In the genomic region with DNA sequence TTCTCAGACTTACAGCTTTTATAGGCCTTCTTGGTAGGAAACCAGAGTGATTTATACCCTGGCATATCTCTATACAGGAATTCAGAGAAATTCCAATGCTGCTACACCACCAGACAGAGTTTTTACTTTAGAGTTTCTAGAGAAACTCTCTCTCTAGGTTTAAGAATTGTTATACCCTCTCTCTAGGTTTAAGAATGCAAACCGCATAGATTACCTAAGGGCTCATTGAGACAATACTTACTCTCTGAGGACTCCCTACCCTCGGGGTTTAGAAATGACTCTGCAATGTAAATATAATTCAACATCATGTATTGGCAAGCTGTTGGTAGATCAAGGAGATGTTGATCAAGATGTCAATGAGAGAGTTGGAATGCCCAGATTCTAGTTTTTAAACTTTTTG, we compare ENCODE assay signal across 1 cellular context.
TF ChIP-seq lines count a peak whose summit lies in the region.

No MANE protein-coding gene starts in this region.

TF ChIP-seq in GM12878, 131 proteins besides CTCF, POLR2A, EP300 and RAD21 (continued from another document):
- TF ChIP-seq, protein P1, sequence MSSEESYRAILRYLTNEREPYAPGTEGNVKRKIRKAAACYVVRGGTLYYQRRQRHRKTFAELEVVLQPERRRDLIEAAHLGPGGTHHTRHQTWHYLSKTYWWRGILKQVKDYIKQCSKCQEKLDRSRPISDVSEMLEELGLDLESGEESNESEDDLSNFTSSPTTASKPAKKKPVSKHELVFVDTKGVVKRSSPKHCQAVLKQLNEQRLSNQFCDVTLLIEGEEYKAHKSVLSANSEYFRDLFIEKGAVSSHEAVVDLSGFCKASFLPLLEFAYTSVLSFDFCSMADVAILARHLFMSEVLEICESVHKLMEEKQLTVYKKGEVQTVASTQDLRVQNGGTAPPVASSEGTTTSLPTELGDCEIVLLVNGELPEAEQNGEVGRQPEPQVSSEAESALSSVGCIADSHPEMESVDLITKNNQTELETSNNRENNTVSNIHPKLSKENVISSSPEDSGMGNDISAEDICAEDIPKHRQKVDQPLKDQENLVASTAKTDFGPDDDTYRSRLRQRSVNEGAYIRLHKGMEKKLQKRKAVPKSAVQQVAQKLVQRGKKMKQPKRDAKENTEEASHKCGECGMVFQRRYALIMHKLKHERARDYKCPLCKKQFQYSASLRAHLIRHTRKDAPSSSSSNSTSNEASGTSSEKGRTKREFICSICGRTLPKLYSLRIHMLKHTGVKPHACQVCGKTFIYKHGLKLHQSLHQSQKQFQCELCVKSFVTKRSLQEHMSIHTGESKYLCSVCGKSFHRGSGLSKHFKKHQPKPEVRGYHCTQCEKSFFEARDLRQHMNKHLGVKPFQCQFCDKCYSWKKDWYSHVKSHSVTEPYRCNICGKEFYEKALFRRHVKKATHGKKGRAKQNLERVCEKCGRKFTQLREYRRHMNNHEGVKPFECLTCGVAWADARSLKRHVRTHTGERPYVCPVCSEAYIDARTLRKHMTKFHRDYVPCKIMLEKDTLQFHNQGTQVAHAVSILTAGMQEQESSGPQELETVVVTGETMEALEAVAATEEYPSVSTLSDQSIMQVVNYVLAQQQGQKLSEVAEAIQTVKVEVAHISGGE (CRISPR knock-in tag; IDR thresholded peaks at IDR 0.05), result no peak
- no peak for TF ChIP-seq BCL11A (IDR thresholded peaks at IDR 0.05; ENCODE audit: low read depth, low read length)
- TF ChIP-seq, protein P2, sequence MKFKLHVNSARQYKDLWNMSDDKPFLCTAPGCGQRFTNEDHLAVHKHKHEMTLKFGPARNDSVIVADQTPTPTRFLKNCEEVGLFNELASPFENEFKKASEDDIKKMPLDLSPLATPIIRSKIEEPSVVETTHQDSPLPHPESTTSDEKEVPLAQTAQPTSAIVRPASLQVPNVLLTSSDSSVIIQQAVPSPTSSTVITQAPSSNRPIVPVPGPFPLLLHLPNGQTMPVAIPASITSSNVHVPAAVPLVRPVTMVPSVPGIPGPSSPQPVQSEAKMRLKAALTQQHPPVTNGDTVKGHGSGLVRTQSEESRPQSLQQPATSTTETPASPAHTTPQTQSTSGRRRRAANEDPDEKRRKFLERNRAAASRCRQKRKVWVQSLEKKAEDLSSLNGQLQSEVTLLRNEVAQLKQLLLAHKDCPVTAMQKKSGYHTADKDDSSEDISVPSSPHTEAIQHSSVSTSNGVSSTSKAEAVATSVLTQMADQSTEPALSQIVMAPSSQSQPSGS (IDR thresholded peaks at IDR 0.05; ENCODE audit: low read length), result no peak
- TF ChIP-seq ZBED1 (IDR thresholded peaks at IDR 0.05; ENCODE audit: borderline replicate concordance), result no peak
- no peak for TF ChIP-seq HDAC6 (IDR thresholded peaks at IDR 0.05; ENCODE audit: unreplicated experiment)
- TF ChIP-seq SREBF1 (IDR thresholded peaks at IDR 0.05; ENCODE audit: low read length), result no peak
- TF ChIP-seq ESRRA (IDR thresholded peaks at IDR 0.05; ENCODE audit: low read length), result no peak
- no peak for TF ChIP-seq NR2C2 (IDR thresholded peaks at IDR 0.05; ENCODE audit: borderline replicate concordance, control insufficient read depth, insufficient read length, low read depth)
- TF ChIP-seq, protein P3, sequence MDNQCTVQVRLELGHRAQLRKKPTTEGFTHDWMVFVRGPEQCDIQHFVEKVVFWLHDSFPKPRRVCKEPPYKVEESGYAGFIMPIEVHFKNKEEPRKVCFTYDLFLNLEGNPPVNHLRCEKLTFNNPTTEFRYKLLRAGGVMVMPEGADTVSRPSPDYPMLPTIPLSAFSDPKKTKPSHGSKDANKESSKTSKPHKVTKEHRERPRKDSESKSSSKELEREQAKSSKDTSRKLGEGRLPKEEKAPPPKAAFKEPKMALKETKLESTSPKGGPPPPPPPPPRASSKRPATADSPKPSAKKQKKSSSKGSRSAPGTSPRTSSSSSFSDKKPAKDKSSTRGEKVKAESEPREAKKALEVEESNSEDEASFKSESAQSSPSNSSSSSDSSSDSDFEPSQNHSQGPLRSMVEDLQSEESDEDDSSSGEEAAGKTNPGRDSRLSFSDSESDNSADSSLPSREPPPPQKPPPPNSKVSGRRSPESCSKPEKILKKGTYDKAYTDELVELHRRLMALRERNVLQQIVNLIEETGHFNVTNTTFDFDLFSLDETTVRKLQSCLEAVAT (IDR thresholded peaks at IDR 0.05), result no peak
- no peak for TF ChIP-seq RCOR1 (conservative IDR thresholded peaks at IDR 0.05; ENCODE audit: low read depth, low read length)
- TF ChIP-seq, protein P4, sequence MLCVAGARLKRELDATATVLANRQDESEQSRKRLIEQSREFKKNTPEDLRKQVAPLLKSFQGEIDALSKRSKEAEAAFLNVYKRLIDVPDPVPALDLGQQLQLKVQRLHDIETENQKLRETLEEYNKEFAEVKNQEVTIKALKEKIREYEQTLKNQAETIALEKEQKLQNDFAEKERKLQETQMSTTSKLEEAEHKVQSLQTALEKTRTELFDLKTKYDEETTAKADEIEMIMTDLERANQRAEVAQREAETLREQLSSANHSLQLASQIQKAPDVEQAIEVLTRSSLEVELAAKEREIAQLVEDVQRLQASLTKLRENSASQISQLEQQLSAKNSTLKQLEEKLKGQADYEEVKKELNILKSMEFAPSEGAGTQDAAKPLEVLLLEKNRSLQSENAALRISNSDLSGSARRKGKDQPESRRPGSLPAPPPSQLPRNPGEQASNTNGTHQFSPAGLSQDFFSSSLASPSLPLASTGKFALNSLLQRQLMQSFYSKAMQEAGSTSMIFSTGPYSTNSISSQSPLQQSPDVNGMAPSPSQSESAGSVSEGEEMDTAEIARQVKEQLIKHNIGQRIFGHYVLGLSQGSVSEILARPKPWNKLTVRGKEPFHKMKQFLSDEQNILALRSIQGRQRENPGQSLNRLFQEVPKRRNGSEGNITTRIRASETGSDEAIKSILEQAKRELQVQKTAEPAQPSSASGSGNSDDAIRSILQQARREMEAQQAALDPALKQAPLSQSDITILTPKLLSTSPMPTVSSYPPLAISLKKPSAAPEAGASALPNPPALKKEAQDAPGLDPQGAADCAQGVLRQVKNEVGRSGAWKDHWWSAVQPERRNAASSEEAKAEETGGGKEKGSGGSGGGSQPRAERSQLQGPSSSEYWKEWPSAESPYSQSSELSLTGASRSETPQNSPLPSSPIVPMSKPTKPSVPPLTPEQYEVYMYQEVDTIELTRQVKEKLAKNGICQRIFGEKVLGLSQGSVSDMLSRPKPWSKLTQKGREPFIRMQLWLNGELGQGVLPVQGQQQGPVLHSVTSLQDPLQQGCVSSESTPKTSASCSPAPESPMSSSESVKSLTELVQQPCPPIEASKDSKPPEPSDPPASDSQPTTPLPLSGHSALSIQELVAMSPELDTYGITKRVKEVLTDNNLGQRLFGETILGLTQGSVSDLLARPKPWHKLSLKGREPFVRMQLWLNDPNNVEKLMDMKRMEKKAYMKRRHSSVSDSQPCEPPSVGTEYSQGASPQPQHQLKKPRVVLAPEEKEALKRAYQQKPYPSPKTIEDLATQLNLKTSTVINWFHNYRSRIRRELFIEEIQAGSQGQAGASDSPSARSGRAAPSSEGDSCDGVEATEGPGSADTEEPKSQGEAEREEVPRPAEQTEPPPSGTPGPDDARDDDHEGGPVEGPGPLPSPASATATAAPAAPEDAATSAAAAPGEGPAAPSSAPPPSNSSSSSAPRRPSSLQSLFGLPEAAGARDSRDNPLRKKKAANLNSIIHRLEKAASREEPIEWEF (IDR thresholded peaks at IDR 0.05; ENCODE audit: insufficient replicate concordance, low read depth, low read length), result no peak
- TF ChIP-seq YBX1 (IDR thresholded peaks at IDR 0.05), result no peak
- no peak for TF ChIP-seq IKZF1 (conservative IDR thresholded peaks at IDR 0.05)
- no peak for TF ChIP-seq STAT1 (conservative IDR thresholded peaks at IDR 0.05)
- TF ChIP-seq NR2C1 (IDR thresholded peaks at IDR 0.05), result no peak
- TF ChIP-seq JUNB (IDR thresholded peaks at IDR 0.05), result no peak
